8 cellular contexts compared by ENCODE assay signal in genomic region chr6:41734666-41735426, GRCh38. TPM values are rescaled to one million over a fixed set of nuclear protein-coding genes. Genes with fewer than 3 reads are reported as not detected.
A peak's percentile ranks its signal among the peaks of the same experiment; 100 is the strongest.
DNase-seq lines count a peak whose midpoint lies in the region; ATAC-seq, FAIRE-seq and TF ChIP-seq lines count a peak whose summit lies in the region.

No MANE protein-coding gene starts in this region.

- CTCF ChIA-PET in CD8-positive, alpha-beta T cell (lab: Charles Lee): interaction anchor here (0.5 to 2.8 kb wide), 7 partner anchors 9 to 366 kb away, joined by 3 to 20 read pairs (median 4); no protein-coding TSS in a partner anchor

- no peak for TF ChIP-seq CTCF in CD8-positive, alpha-beta T cell (IDR thresholded peaks at IDR 0.05)
- no peak for TF ChIP-seq CTCF in fibroblast of pulmonary artery (IDR thresholded peaks at IDR 0.05; ENCODE audit: low read length, missing control alignments)
- TF ChIP-seq CTCF in natural killer cell (IDR thresholded peaks at IDR 0.05): no peak

- no peaks in the 10 kb centered on the region for H3K27me3 ChIP-seq in CD8-positive, alpha-beta T cell (ENCODE audit: insufficient read depth, low read length)

- peak overlapping the region; percentile 48 for H3K27ac ChIP-seq in CD8-positive, alpha-beta T cell (ENCODE audit: low read depth, low read length)

- H3K4me1 Mint-ChIP-seq in CD8-positive, alpha-beta T cell (ENCODE audit: low read depth): peaks cover 41% of the 10 kb centered on the region
- peaks cover 32 to 39% of the 10 kb centered on the region in 2 donors for H3K4me1 Mint-ChIP-seq in natural killer cell

- peak overlapping the region; percentile 88 for H3K4me3 Mint-ChIP-seq in CD8-positive, alpha-beta T cell
- peak overlapping the region; percentile 81 for H3K4me3 Mint-ChIP-seq in natural killer cell

- H3K4me1 ChIP-seq in CD8-positive, alpha-beta T cell (ENCODE audit: insufficient read depth, low read length): peaks cover 47% of the 10 kb centered on the region

- intact Hi-C loops in CD8-positive, alpha-beta T cell (cut with DNase I, micrococcal nuclease): loop anchor here (1.0 to 10.0 kb wide), 19 partner anchors 28 to 1900 kb away; partner anchors contain the start of genes MRPS10 (in 2 of the 2), NFYA (in 2 of the 2), OARD1 (in 2 of the 2) and TOMM6 (in 2 of the 2)
- intact Hi-C loops in natural killer cell (cut with micrococcal nuclease): loop anchor here (1.0 to 5.0 kb wide), 4 partner anchors 38 to 482 kb away; partner anchors contain the start of genes MRPS10 and TOMM6

- H3K9me3 Mint-ChIP-seq in CD8-positive, alpha-beta T cell: no peaks in the 10 kb centered on the region
- H3K9me3 Mint-ChIP-seq in natural killer cell: no peaks in the 10 kb centered on the region

- peak overlapping the region; percentile 73 for H3K4me3 ChIP-seq in CD8-positive, alpha-beta T cell (ENCODE audit: low read depth, low read length)
- H3K4me3 ChIP-seq in fibroblast of pulmonary artery (replicated peaks; ENCODE audit: low read depth, low read length): peak overlapping the region; percentile 66

- no peaks in the 10 kb centered on the region for H3K9me3 ChIP-seq in CD8-positive, alpha-beta T cell (ENCODE audit: low read length)

- no peak for FAIRE-seq in RCC 7860 (lab: Jason Lieb, UNC)

- H3K36me3 Mint-ChIP-seq in CD8-positive, alpha-beta T cell: no peaks in the 10 kb centered on the region
- H3K36me3 Mint-ChIP-seq in natural killer cell: no peaks in the 10 kb centered on the region

- H3K27me3 Mint-ChIP-seq in CD8-positive, alpha-beta T cell (ENCODE audit: low read depth): no peaks in the 10 kb centered on the region
- no peaks in the 10 kb centered on the region for H3K27me3 Mint-ChIP-seq in natural killer cell (ENCODE audit: low read depth in 2 of 2)

- peak; percentile 39 to 76 (median 66) for DNase-seq in CD8-positive, alpha-beta T cell
- peak; percentile 62 for DNase-seq in HT1080 (ENCODE audit: low read depth)
- peak; percentile 21 for DNase-seq in RCC 7860 (ENCODE audit: low spot score)
- DNase-seq in activated effector memory CD4-positive, alpha-beta T cell treated with anti-CD3 and anti-CD28 coated beads, Interleukin-2, amount 50 U/mL, for 16 hours: peak; percentile 90
- peak; percentile 76 for DNase-seq in fibroblast of pulmonary artery (ENCODE audit: low read depth)
- DNase-seq in natural killer cell: peak; percentile 74
- peak; percentile 27 to 70 (median 61) for DNase-seq in stimulated activated naive CD4-positive, alpha-beta T cell (lab: John Stamatoyannopoulos, UW)

- POLR2A ChIA-PET in CD8-positive, alpha-beta T cell (lab: Charles Lee): interaction anchor here (0.8 to 2.3 kb wide), 3 partner anchors 28 to 829 kb away, joined by 3 to 12 read pairs (median 3); partner anchors contain the start of genes TOMM6 and UBR2

- no peaks in the 10 kb centered on the region for H3K36me3 ChIP-seq in CD8-positive, alpha-beta T cell (ENCODE audit: insufficient read depth, low read length)

- peak; percentile 30 for ATAC-seq in CD8-positive, alpha-beta T cell
- ATAC-seq in GM19452 (IDR thresholded peaks at IDR 0.05; ENCODE audit: unreplicated experiment): peak; percentile 7
- peak; percentile 37 to 70 (median 56) for ATAC-seq in natural killer cell

- H3K27ac Mint-ChIP-seq in CD8-positive, alpha-beta T cell: peak overlapping the region; percentile 55
- H3K27ac Mint-ChIP-seq in natural killer cell: peak overlapping the region; percentile 88 to 95

RNA-seq across cellular contexts. Expression of gene TFEB, which starts 0.6 kb away (rescaled TPM):
- total RNA-seq in CD8-positive, alpha-beta T cell: 10 to 100 TPM; 10.2 to 12.7 TPM
- total RNA-seq in HT1080 (2014; rRNA removed; shearing (Covaris generic)): 4.5 and 5.5 TPM in 2 replicates
- polyA plus RNA-seq in HT1080 (2015; cell fraction: cytosol; rRNA removed): 10.8 and 11.3 TPM in 2 replicates
- polyA plus RNA-seq in HT1080 (2015; cell fraction: nucleus; rRNA removed): 13.4 and 16.3 TPM in 2 replicates
- 10 to 100 TPM; 56.0 to 66.7 (median 66.2) TPM for total RNA-seq in natural killer cell

RNA-seq across cellular contexts. Expression of gene PGC, which starts 12.4 kb away (rescaled TPM):
- total RNA-seq in CD8-positive, alpha-beta T cell: not detected
- total RNA-seq in HT1080 (2014; rRNA removed; shearing (Covaris generic)): not detected in 2 replicates
- not detected in 2 replicates for polyA plus RNA-seq in HT1080 (2015; cell fraction: cytosol; rRNA removed)
- polyA plus RNA-seq in HT1080 (2015; cell fraction: nucleus; rRNA removed): not detected in 2 replicates
- not detected for total RNA-seq in natural killer cell

RNA-seq across cellular contexts. Expression of gene FRS3, which starts 44.9 kb away (rescaled TPM):
- total RNA-seq in CD8-positive, alpha-beta T cell: 1 to 10 TPM; 3.7 to 6.2 TPM
- 1.5 and 1.9 TPM in 2 replicates for total RNA-seq in HT1080 (2014; rRNA removed; shearing (Covaris generic))
- polyA plus RNA-seq in HT1080 (2015; cell fraction: cytosol; rRNA removed): 4.4 and 7.1 TPM in 2 replicates
- polyA plus RNA-seq in HT1080 (2015; cell fraction: nucleus; rRNA removed): 6.9 and 9.9 TPM in 2 replicates
- 1 to 10 TPM; 4.5 to 5.7 (median 5.4) TPM for total RNA-seq in natural killer cell

RNA-seq across cellular contexts. Expression of gene PRICKLE4, which starts 45.7 kb away (rescaled TPM):
- total RNA-seq in CD8-positive, alpha-beta T cell: not detected
- total RNA-seq in HT1080 (2014; rRNA removed; shearing (Covaris generic)): 0.39 TPM in 1 of 2 replicates, not detected in the other
- polyA plus RNA-seq in HT1080 (2015; cell fraction: cytosol; rRNA removed): 0.14 TPM in 1 of 2 replicates, not detected in the other
- polyA plus RNA-seq in HT1080 (2015; cell fraction: nucleus; rRNA removed): 2.0 and 2.5 TPM in 2 replicates
- not detected for total RNA-seq in natural killer cell

RNA-seq across cellular contexts. Expression of gene TOMM6, which starts 52.6 kb away (rescaled TPM):
- total RNA-seq in CD8-positive, alpha-beta T cell: 100 to 1,000 TPM in 1 of 2 experiments, 10 to 100 TPM in 1; 94.3 to 101 TPM
- 246 and 250 TPM in 2 replicates for total RNA-seq in HT1080 (2014; rRNA removed; shearing (Covaris generic))
- 459 and 526 TPM in 2 replicates for polyA plus RNA-seq in HT1080 (2015; cell fraction: cytosol; rRNA removed)
- 155 and 191 TPM in 2 replicates for polyA plus RNA-seq in HT1080 (2015; cell fraction: nucleus; rRNA removed)
- 100 to 1,000 TPM in 1 of 3 donors, 10 to 100 TPM in 2; 95.0 to 109 (median 96.6) TPM for total RNA-seq in natural killer cell

Comparison
In these comparisons a context has a peak if more than half of its experiments do, and no peak if none do; other contexts are left out.
1. Peak in every context shown above with its lines: DNase-seq, ATAC-seq, H3K4me3 ChIP-seq and H3K27ac ChIP-seq.
2. DNase-seq: peak in every context shown above with its lines; median percentile 90 in activated effector memory CD4-positive, alpha-beta T cell treated with anti-CD3 and anti-CD28 coated beads, Interleukin-2, amount 50 U/mL, for 16 hours; 76 in fibroblast of pulmonary artery; 74 in natural killer cell; 66 in CD8-positive, alpha-beta T cell; 62 in HT1080; 61 in stimulated activated naive CD4-positive, alpha-beta T cell; 21 in RCC 7860.